ENCODE assay signal across 25 cellular contexts in genomic region chr6:151443449-151443848, GRCh38. TPM values are rescaled to one million over a fixed set of nuclear protein-coding genes. Genes with fewer than 3 reads are reported as not detected.
"Had no signal": no experiment of that assay in that cellular context is flagged by ENCODE, and none has a peak within 500 bp of the region (broad histone marks: within the 10 kb centered on the region; RNA-seq: fewer than 3 reads in every experiment).

No MANE protein-coding gene starts in this region.

- FAIRE-seq: bronchial epithelial cell had no signal

- H3K36me3 ChIP-seq: adrenal gland, left ventricle myocardium inferior, right lobe of liver, stomach had no signal

- H3K4me3 ChIP-seq: adrenal gland, coronary artery, hepatocyte, left ventricle myocardium inferior, psoas muscle, right lobe of liver, spleen, stomach, testis, upper lobe of left lung had no signal

- H3K4me3 Mint-ChIP-seq: activated CD4-positive, alpha-beta T cell treated with anti-CD3 and anti-CD28 coated beads, Interleukin-2, amount 10 ng/mL, durations not matched to agents 7 days and 5 days; activated CD8-positive, alpha-beta T cell treated with anti-CD3 and anti-CD28 coated beads, Interleukin-2, amount 10 ng/mL, durations not matched to agents 7 days and 5 days; activated naive CD8-positive, alpha-beta T cell; activated T-helper 17 cell treated with anti-CD3 and anti-CD28 coated beads, Interleukin-2, amount 50 U/mL, for 72 hours; naive thymus-derived CD8-positive, alpha-beta T cell had no signal

- DNase-seq: activated CD4-positive, alpha-beta T cell treated with anti-CD3 and anti-CD28 coated beads, Interleukin-2, amount 10 ng/mL, durations not matched to agents 7 days and 5 days; activated CD4-positive, CD25-positive, alpha-beta regulatory T cell treated with anti-CD3 and anti-CD28 coated beads, Interleukin-2, amount 50 U/mL, for 72 hours; activated CD8-positive, alpha-beta T cell treated with anti-CD3 and anti-CD28 coated beads, Interleukin-2, amount 10 ng/mL, durations not matched to agents 7 days and 5 days; activated naive CD4-positive, alpha-beta T cell; adrenal gland; foreskin melanocyte; glutamatergic neuron; left ventricle myocardium inferior; naive thymus-derived CD8-positive, alpha-beta T cell; psoas muscle; right lobe of liver; spleen; stimulated activated CD4-positive, alpha-beta T cell treated with anti-CD3 and anti-CD28 coated beads, Interleukin-4, amount 100 ng/mL, for 4 hours; stomach; testis; upper lobe of left lung; WERI-Rb-1 had no signal

- H3K27ac Mint-ChIP-seq: activated CD4-positive, alpha-beta T cell treated with anti-CD3 and anti-CD28 coated beads, Interleukin-2, amount 10 ng/mL, durations not matched to agents 7 days and 5 days; activated CD8-positive, alpha-beta T cell treated with anti-CD3 and anti-CD28 coated beads, Interleukin-2, amount 10 ng/mL, durations not matched to agents 7 days and 5 days; activated naive CD8-positive, alpha-beta T cell; activated T-helper 17 cell treated with anti-CD3 and anti-CD28 coated beads, Interleukin-2, amount 50 U/mL, for 72 hours had no signal

- H3K9me3 Mint-ChIP-seq: activated CD4-positive, alpha-beta T cell treated with anti-CD3 and anti-CD28 coated beads, Interleukin-2, amount 10 ng/mL, durations not matched to agents 7 days and 5 days; activated T-helper 17 cell treated with anti-CD3 and anti-CD28 coated beads, Interleukin-2, amount 50 U/mL, for 72 hours; naive thymus-derived CD8-positive, alpha-beta T cell had no signal

- H3K27me3 ChIP-seq: adrenal gland, hepatocyte, right lobe of liver, spleen, stomach, testis, upper lobe of left lung had no signal

- H3K9me3 ChIP-seq: adrenal gland, left ventricle myocardium inferior, psoas muscle, right lobe of liver, spleen, stomach, testis, upper lobe of left lung had no signal

- H3K27ac ChIP-seq: adrenal gland, hepatocyte, left ventricle myocardium inferior, right lobe of liver, spleen, stomach, testis, upper lobe of left lung, WERI-Rb-1 had no signal

- ATAC-seq: activated CD8-positive, alpha-beta T cell treated with anti-CD3 and anti-CD28 coated beads, Interleukin-2, amount 10 ng/mL, durations not matched to agents 7 days and 5 days; activated T-helper 17 cell treated with anti-CD3 and anti-CD28 coated beads, Interleukin-2, amount 50 U/mL, for 72 hours; naive thymus-derived CD8-positive, alpha-beta T cell; psoas muscle; right lobe of liver; SK-N-SH treated with all-trans-retinoic acid at 6 μM for 48 hours had no signal

- H3K27me3 Mint-ChIP-seq: activated CD4-positive, alpha-beta T cell treated with anti-CD3 and anti-CD28 coated beads, Interleukin-2, amount 10 ng/mL, durations not matched to agents 7 days and 5 days; activated naive CD8-positive, alpha-beta T cell; activated T-helper 17 cell treated with anti-CD3 and anti-CD28 coated beads, Interleukin-2, amount 50 U/mL, for 72 hours; naive thymus-derived CD8-positive, alpha-beta T cell had no signal

RNA-seq across cellular contexts. Expression of gene CCDC170, which starts 50.4 kb away (rescaled TPM):
- total RNA-seq: activated CD4-positive, alpha-beta T cell treated with anti-CD3 and anti-CD28 coated beads, Interleukin-2, amount 10 ng/mL, durations not matched to agents 7 days and 5 days; activated CD8-positive, alpha-beta T cell treated with anti-CD3 and anti-CD28 coated beads, Interleukin-2, amount 10 ng/mL, durations not matched to agents 7 days and 5 days; activated T-helper 17 cell treated with anti-CD3 and anti-CD28 coated beads, Interleukin-2, amount 50 U/mL, for 72 hours; bronchial epithelial cell; lung microvascular endothelial cell; naive thymus-derived CD8-positive, alpha-beta T cell; T-helper 2 cell treated with Interferon-gamma antibody and Interleukin-4, amounts not matched to agents 100 ng/mL and 5 ng/mL, for 36 hours had no signal
